Comparison of ENCODE assay signal across 7 cellular contexts in the genomic region with DNA sequence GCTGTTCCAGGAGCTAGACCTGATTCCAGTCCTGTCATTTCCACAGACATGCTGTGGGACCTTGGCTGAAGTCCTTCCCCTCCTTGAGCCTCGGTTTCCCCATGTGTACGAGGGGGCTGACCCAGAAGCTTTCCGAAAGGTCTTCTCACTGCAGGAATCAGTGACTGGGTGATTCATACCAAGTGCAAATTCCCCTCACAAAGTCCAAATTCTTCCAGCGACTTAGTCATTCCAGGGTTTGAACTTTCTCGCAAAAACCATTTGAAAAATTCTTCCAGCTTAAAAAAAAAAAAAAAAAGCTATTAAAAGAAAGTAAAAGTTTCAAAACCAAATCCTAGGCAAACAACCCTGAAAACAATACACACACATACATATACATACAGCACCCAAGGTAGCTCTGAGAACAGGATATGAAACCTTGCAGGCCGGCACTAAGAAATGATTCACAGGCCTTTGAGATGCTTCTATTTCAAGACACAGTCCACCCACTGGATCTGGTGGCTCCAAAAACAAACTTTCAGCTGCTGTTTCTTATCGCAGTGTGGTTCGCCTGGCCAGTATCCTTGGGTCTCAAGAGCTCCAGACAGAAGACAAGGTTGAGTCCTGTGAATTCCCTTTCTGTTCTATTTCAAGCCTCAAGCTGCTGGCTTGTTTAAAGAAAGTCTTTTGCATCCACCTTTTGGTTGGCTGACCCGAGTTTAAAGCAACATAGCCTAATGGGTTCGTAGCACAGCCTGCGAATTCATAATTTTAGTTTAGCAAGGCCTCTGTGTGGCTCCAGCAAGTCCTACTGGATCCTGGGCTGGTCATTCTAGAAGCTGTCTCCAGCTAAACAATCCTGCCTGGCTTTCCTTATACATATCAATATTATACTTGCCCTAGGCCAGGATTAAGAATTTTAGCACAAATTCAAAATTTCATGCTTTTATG. TPM values are rescaled to one million over a fixed set of nuclear protein-coding genes. Genes with fewer than 3 reads are reported as not detected.
DNase-seq lines count a peak whose midpoint lies in the region; ATAC-seq and TF ChIP-seq lines count a peak whose summit lies in the region.

No MANE protein-coding gene starts in this region.

- H3K27me3 ChIP-seq in PC-3 (ENCODE audit: low read length), result no peaks in the 10 kb centered on the region
- no peaks in the 10 kb centered on the region for H3K27me3 ChIP-seq in naive thymus-derived CD4-positive, alpha-beta T cell (ENCODE audit: control insufficient read depth in 2 of 2, insufficient read depth in 2 of 2, low read length in 2 of 2)

- intact Hi-C loops in PC-3 (cut with micrococcal nuclease), result no loop called here
- intact Hi-C loops in naive thymus-derived CD4-positive, alpha-beta T cell (cut with micrococcal nuclease), result loop anchor here (2.0 kb wide), 2 partner anchors 13 to 19 kb away; a partner anchor contains a TSS
- intact Hi-C loops in CD14-positive monocyte (cut with micrococcal nuclease), result no loop called here

- H3K27ac ChIP-seq in PC-3 (ENCODE audit: low read length), result peak overlapping the region; percentile 77
- peak overlapping the region; percentile 59 for H3K27ac ChIP-seq in naive thymus-derived CD4-positive, alpha-beta T cell (ENCODE audit: low read depth, low read length)

- H3F3A ChIP-seq in PC-3 (ENCODE audit: low read length, unreplicated experiment), result no peaks in the 10 kb centered on the region

- H3K4me3 ChIP-seq in PC-3 (ENCODE audit: low read length), result peak overlapping the region; percentile 7; the same call in 1 of the 2 replicates
- peak overlapping the region; percentile 25 for H3K4me3 ChIP-seq in naive thymus-derived CD4-positive, alpha-beta T cell (ENCODE audit: low read length)

- H3K4me3 Mint-ChIP-seq in chondrocyte (ENCODE audit: unreplicated experiment) (peak overlapping the region; percentile 68), CD14-positive monocyte (peak overlapping the region in 1 of 2 donors; percentile 39)
- peak overlapping the region; percentile 41 to 72 (median 62) for H3K4me3 Mint-ChIP-seq in naive thymus-derived CD4-positive, alpha-beta T cell

- no peaks in the 10 kb centered on the region for H3K9me2 ChIP-seq in PC-3 (replicated peaks; ENCODE audit: low read length)

- no peaks in the 10 kb centered on the region for H3K36me3 ChIP-seq in PC-3 (ENCODE audit: low read depth, low read length)
- H3K36me3 ChIP-seq in naive thymus-derived CD4-positive, alpha-beta T cell (ENCODE audit: control insufficient read depth in 2 of 3, insufficient read depth in 3 of 3, low read length in 3 of 3), result no peaks in the 10 kb centered on the region

- ATAC-seq in GM18511 (IDR thresholded peaks at IDR 0.05; ENCODE audit: unreplicated experiment) (peak; percentile 80), HG02642 (IDR thresholded peaks at IDR 0.05; ENCODE audit: poor library complexity, unreplicated experiment) (peak; percentile 86), PC-3 (peak; percentile 83)
- peak; percentile 79 for ATAC-seq in naive thymus-derived CD4-positive, alpha-beta T cell

- CTCF ChIA-PET in PC-3 (lab: Charles Lee), result interaction anchor here (1.1 to 1.7 kb wide), 3 partner anchors 22 to 60 kb away, joined by 4 to 13 read pairs (median 5); no protein-coding TSS in a partner anchor
- CTCF ChIA-PET in naive thymus-derived CD4-positive, alpha-beta T cell (lab: Charles Lee), result interaction anchor here (1.0 to 2.0 kb wide), 12 partner anchors 15 to 60 kb away, joined by 3 to 17 read pairs (median 4); no protein-coding TSS in a partner anchor

- peaks cover 23% of the 10 kb centered on the region for H3K4me1 ChIP-seq in PC-3 (ENCODE audit: insufficient read depth, low read length)
- peaks cover 6 to 29% of the 10 kb centered on the region in 2 donors for H3K4me1 ChIP-seq in naive thymus-derived CD4-positive, alpha-beta T cell (ENCODE audit: control insufficient read depth in 2 of 2, insufficient read depth in 2 of 2, low read length in 2 of 2)

- H3K79me2 ChIP-seq in PC-3 (ENCODE audit: low read length), result no peaks in the 10 kb centered on the region

- H3K9ac ChIP-seq in PC-3 (ENCODE audit: low read length), result peak overlapping the region; percentile 37

- H3K9me3 Mint-ChIP-seq in chondrocyte (ENCODE audit: low read depth), result peaks cover 6% of the 10 kb centered on the region
- peaks cover 0 to 3% (median 0%) of the 10 kb centered on the region in 11 donors for H3K9me3 Mint-ChIP-seq in naive thymus-derived CD4-positive, alpha-beta T cell
- peaks cover 0 to 3% (median 0%) of the 10 kb centered on the region in 7 donors for H3K9me3 Mint-ChIP-seq in CD14-positive monocyte

- POLR2A ChIA-PET in PC-3 (lab: Charles Lee; ENCODE audit: unreplicated experiment), result interaction anchor here (0.6 kb wide), 1 partner anchor 16 kb away, joined by 10 read pairs; no protein-coding TSS in a partner anchor
- POLR2A ChIA-PET in naive thymus-derived CD4-positive, alpha-beta T cell (lab: Charles Lee), result interaction anchor here (1.1 to 57.7 kb wide), 11 partner anchors 9 to 57 kb away, joined by 4 to 1267 read pairs (median 9); a partner anchor contains a TSS

- DNase-seq in PC-3 (peak; percentile 65), chondrocyte (ENCODE audit: low spot score) (no peak), NCI-H2107 (lab: John Stamatoyannopoulos, UW) (no peak), CD14-positive monocyte (ENCODE audit: low spot score) (no peak)
- DNase-seq in naive thymus-derived CD4-positive, alpha-beta T cell, result peak in 1 of 9 donors; percentile 50

- H3K4me1 Mint-ChIP-seq in chondrocyte (ENCODE audit: low read depth) (peaks cover 56% of the 10 kb centered on the region), CD14-positive monocyte (peaks cover 10% of the 10 kb centered on the region)
- peaks cover 12 to 67% (median 53%) of the 10 kb centered on the region in 7 donors for H3K4me1 Mint-ChIP-seq in naive thymus-derived CD4-positive, alpha-beta T cell

- H3K27ac Mint-ChIP-seq in chondrocyte (ENCODE audit: unreplicated experiment) (peak overlapping the region; percentile 99), CD14-positive monocyte (peak overlapping the region in 2 of 7 donors; percentile 54 to 77)
- peak overlapping the region; percentile 22 to 97 (median 84) for H3K27ac Mint-ChIP-seq in naive thymus-derived CD4-positive, alpha-beta T cell

- H3K9me3 ChIP-seq in PC-3 (ENCODE audit: low read length), result no peaks in the 10 kb centered on the region
- no peaks in the 10 kb centered on the region for H3K9me3 ChIP-seq in naive thymus-derived CD4-positive, alpha-beta T cell (ENCODE audit: control insufficient read depth in 2 of 3, low read length in 3 of 3)

- H3K36me3 Mint-ChIP-seq in chondrocyte (ENCODE audit: low read depth) (no peaks in the 10 kb centered on the region), CD14-positive monocyte (no peaks in the 10 kb centered on the region)
- no peaks in the 10 kb centered on the region for H3K36me3 Mint-ChIP-seq in naive thymus-derived CD4-positive, alpha-beta T cell

- no TSS peak for BruUV-seq in PC-3 (replicated peaks; lab: Mats Ljungman, UMichigan)

- no peaks in the 10 kb centered on the region for H4K20me1 ChIP-seq in PC-3 (ENCODE audit: low read length)

- TF ChIP-seq CTCF in PC-3 (conservative IDR thresholded peaks at IDR 0.05; ENCODE audit: low read depth, low read length) (no peak), chondrocyte (IDR thresholded peaks at IDR 0.05) (no peak), CD14-positive monocyte (IDR thresholded peaks at IDR 0.05) (no peak)

- peak overlapping the region; percentile 65 for H2AFZ ChIP-seq in PC-3 (ENCODE audit: low read length)

- H3K4me2 ChIP-seq in PC-3 (ENCODE audit: low read length), result peak overlapping the region; percentile 62

- no peaks in the 10 kb centered on the region for H3K27me3 Mint-ChIP-seq in chondrocyte (ENCODE audit: low read depth)
- no peaks in the 10 kb centered on the region for H3K27me3 Mint-ChIP-seq in naive thymus-derived CD4-positive, alpha-beta T cell
- peaks cover 5 to 17% (median 10%) of the 10 kb centered on the region in 3 donors for H3K27me3 Mint-ChIP-seq in CD14-positive monocyte (ENCODE audit: low read depth in 3 of 3)

RNA-seq across cellular contexts. Expression of a gene that starts 18.0 kb away (rescaled TPM):
- 77.7 and 92.5 TPM in 2 replicates for total RNA-seq in PC-3 (2014; rRNA removed)
- 81.8 to 330 TPM (median 83.5 TPM) in 3 replicates for total RNA-seq in chondrocyte
- 10 to 100 TPM; 14.8 to 89.4 (median 34.1) TPM for total RNA-seq in naive thymus-derived CD4-positive, alpha-beta T cell
- polyA plus RNA-seq in naive thymus-derived CD4-positive, alpha-beta T cell, result 10 to 100 TPM; 13.0 to 28.3 TPM
- polyA plus RNA-seq in CD14-positive monocyte, result 1 to 10 TPM; 1.1 to 2.5 TPM

RNA-seq across cellular contexts. Expression of a gene that starts 46.3 kb away (rescaled TPM):
- total RNA-seq in PC-3 (2014; rRNA removed) (7.0 and 8.3 TPM in 2 replicates), chondrocyte (0.72 to 4.3 TPM (median 0.87 TPM) in 3 replicates)
- total RNA-seq in naive thymus-derived CD4-positive, alpha-beta T cell, result 10 to 100 TPM in 1 of 5 experiments, 1 to 10 TPM in 1, under 1 TPM in 2, not detected in 1; 0.14 to 65.7 (median 2.5) TPM
- polyA plus RNA-seq in naive thymus-derived CD4-positive, alpha-beta T cell, result not detected
- polyA plus RNA-seq in CD14-positive monocyte, result 1 to 10 TPM in 1 of 2 donors, under 1 TPM in 1; 0.24 to 1.8 TPM

Comparison
In these comparisons a context has a peak if more than half of its experiments do, and no peak if none do; other contexts are left out.
1. intact Hi-C loops: an anchor here in naive thymus-derived CD4-positive, alpha-beta T cell (2.0 kb wide); none called in PC-3 and CD14-positive monocyte.